ENCODE assay signal across 14 cellular contexts in genomic region chr3:99418709-99419108, GRCh38.
DNase-seq lines count a peak whose midpoint lies in the region; ATAC-seq lines count a peak whose summit lies in the region.
"Had no signal": no experiment of that assay in that cellular context is flagged by ENCODE, and none has a peak within 500 bp of the region (broad histone marks: within the 10 kb centered on the region; RNA-seq: fewer than 3 reads in every experiment).

No MANE protein-coding gene starts in this region.

- peak; percentile 78 for ATAC-seq in GM18868 (IDR thresholded peaks at IDR 0.05; ENCODE audit: unreplicated experiment)
- ATAC-seq in GM21717 (IDR thresholded peaks at IDR 0.05; ENCODE audit: unreplicated experiment) = peak; percentile 62
- peak; percentile 78 for ATAC-seq in HG03135 (IDR thresholded peaks at IDR 0.05; ENCODE audit: unreplicated experiment)
- ATAC-seq: activated CD4-positive, CD25-positive, alpha-beta regulatory T cell treated with anti-CD3 and anti-CD28 coated beads, Interleukin-2, amount 50 U/mL, for 24 hours had no signal

- DNase-seq in iris pigment epithelial cell (ENCODE audit: low read depth) (peak; percentile 49), NCI-H82 (lab: John Stamatoyannopoulos, UW) (no peak), NCI-H2107 (lab: John Stamatoyannopoulos, UW) (no peak), AML-193 (lab: John Stamatoyannopoulos, UW) (no peak), SIG-M5 treated with dmso at 0.1 percent for 504 hours (lab: John Stamatoyannopoulos, UW; ENCODE audit: unreplicated experiment) (no peak)
- DNase-seq: activated gamma-delta T cell treated with Interleukin-2 at 50 U/mL for 16 hours; CD8-positive, alpha-beta memory T cell; heart right ventricle; NCI-H2171 treated with DMSO at 0.1 percent for 48 hours; stimulated activated CD8-positive, alpha-beta memory T cell treated with anti-CD3 and anti-CD28 coated beads, Interleukin-4, amount 100 ng/mL, for 48 hours had no signal
